2 cellular contexts compared by ENCODE assay signal in genomic region chr9:108971392-108971791, GRCh38.
TF ChIP-seq lines count a peak whose summit lies in the region.

No MANE protein-coding gene starts in this region.

TF ChIP-seq in HEK293, 187 proteins besides CTCF, POLR2A, EP300 and RAD21:
- peak; percentile 58 for TF ChIP-seq SETDB1 (IDR thresholded peaks at IDR 0.05; ENCODE audit: insufficient read length, low read length)

TF ChIP-seq in K562, 482 proteins besides CTCF, POLR2A, EP300 and RAD21:
- TF ChIP-seq ZFP36 (IDR thresholded peaks at IDR 0.05; ENCODE audit: low read depth, low read length, partially characterized antibody), result peak; percentile 18
- TF ChIP-seq, protein P1, sequence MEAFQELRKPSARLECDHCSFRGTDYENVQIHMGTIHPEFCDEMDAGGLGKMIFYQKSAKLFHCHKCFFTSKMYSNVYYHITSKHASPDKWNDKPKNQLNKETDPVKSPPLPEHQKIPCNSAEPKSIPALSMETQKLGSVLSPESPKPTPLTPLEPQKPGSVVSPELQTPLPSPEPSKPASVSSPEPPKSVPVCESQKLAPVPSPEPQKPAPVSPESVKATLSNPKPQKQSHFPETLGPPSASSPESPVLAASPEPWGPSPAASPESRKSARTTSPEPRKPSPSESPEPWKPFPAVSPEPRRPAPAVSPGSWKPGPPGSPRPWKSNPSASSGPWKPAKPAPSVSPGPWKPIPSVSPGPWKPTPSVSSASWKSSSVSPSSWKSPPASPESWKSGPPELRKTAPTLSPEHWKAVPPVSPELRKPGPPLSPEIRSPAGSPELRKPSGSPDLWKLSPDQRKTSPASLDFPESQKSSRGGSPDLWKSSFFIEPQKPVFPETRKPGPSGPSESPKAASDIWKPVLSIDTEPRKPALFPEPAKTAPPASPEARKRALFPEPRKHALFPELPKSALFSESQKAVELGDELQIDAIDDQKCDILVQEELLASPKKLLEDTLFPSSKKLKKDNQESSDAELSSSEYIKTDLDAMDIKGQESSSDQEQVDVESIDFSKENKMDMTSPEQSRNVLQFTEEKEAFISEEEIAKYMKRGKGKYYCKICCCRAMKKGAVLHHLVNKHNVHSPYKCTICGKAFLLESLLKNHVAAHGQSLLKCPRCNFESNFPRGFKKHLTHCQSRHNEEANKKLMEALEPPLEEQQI (IDR thresholded peaks at IDR 0.05), result 0 out of 2 replicates have a peak, but pooled peaks have one; percentile 21
- peak; percentile 97 for TF ChIP-seq ZNF431 (CRISPR knock-in tag; IDR thresholded peaks at IDR 0.05)
